Comparison of ENCODE assay signal across 21 cellular contexts in genomic region chr22:35905894-35906293, GRCh38.
"Had no signal": no experiment of that assay in that cellular context is flagged by ENCODE, and none has a peak within 500 bp of the region (broad histone marks: within the 10 kb centered on the region; RNA-seq: fewer than 3 reads in every experiment).

No MANE protein-coding gene starts in this region.

- H3K27me3 Mint-ChIP-seq: progenitor cell of endocrine pancreas had no signal

- H3K27ac Mint-ChIP-seq: activated CD4-positive, alpha-beta memory T cell treated with anti-CD3 and anti-CD28 coated beads, Interleukin-2, amount 10 ng/mL, durations not matched to agents 7 days and 5 days; activated CD4-positive, alpha-beta T cell treated with anti-CD3 and anti-CD28 coated beads, Interleukin-2, amount 10 ng/mL, durations not matched to agents 24 days and 14 days; activated CD8-positive, alpha-beta memory T cell treated with anti-CD3 and anti-CD28 coated beads, Interleukin-2, amount 10 ng/mL, durations not matched to agents 7 days and 5 days; activated naive CD4-positive, alpha-beta T cell treated with anti-CD3 and anti-CD28 coated beads, Interleukin-2, amount 10 ng/mL, durations not matched to agents 7 days and 5 days; effector memory CD8-positive, alpha-beta T cell; natural killer cell; progenitor cell of endocrine pancreas; stimulated activated naive CD8-positive, alpha-beta T cell treated with anti-CD3 and anti-CD28 coated beads, Interleukin-15, Interleukin-2, amounts not matched to agents 100 ng/mL and 50 ng/mL, for 24 hours had no signal

- H3K9me3 Mint-ChIP-seq: activated CD4-positive, alpha-beta memory T cell treated with anti-CD3 and anti-CD28 coated beads, Interleukin-2, amount 10 ng/mL, durations not matched to agents 7 days and 5 days; activated CD4-positive, alpha-beta T cell treated with anti-CD3 and anti-CD28 coated beads, Interleukin-2, amount 10 ng/mL, durations not matched to agents 24 days and 14 days; activated naive CD4-positive, alpha-beta T cell treated with anti-CD3 and anti-CD28 coated beads, Interleukin-2, amount 10 ng/mL, durations not matched to agents 7 days and 5 days; effector memory CD8-positive, alpha-beta T cell; natural killer cell; stimulated activated naive CD8-positive, alpha-beta T cell treated with anti-CD3 and anti-CD28 coated beads, Interleukin-15, Interleukin-2, amounts not matched to agents 100 ng/mL and 50 ng/mL, for 24 hours had no signal

- ATAC-seq: activated CD4-positive, CD25-positive, alpha-beta regulatory T cell treated with anti-CD3 and anti-CD28 coated beads, Interleukin-2, amount 50 U/mL, for 24 hours; activated CD8-positive, alpha-beta memory T cell treated with anti-CD3 and anti-CD28 coated beads, Interleukin-2, amount 10 ng/mL, durations not matched to agents 7 days and 5 days; effector memory CD8-positive, alpha-beta T cell; left lobe of liver; natural killer cell had no signal

- H3K27ac ChIP-seq: ascending aorta, colonic mucosa, dorsolateral prefrontal cortex, thyroid gland had no signal

- H3K4me1 ChIP-seq: colonic mucosa had no signal

- H3K36me3 Mint-ChIP-seq: activated CD8-positive, alpha-beta memory T cell treated with anti-CD3 and anti-CD28 coated beads, Interleukin-2, amount 10 ng/mL, durations not matched to agents 7 days and 5 days; activated naive CD4-positive, alpha-beta T cell treated with anti-CD3 and anti-CD28 coated beads, Interleukin-2, amount 10 ng/mL, durations not matched to agents 7 days and 5 days; natural killer cell had no signal

- H3K4me3 ChIP-seq: ascending aorta, colonic mucosa, dorsolateral prefrontal cortex, right atrium auricular region, thyroid gland had no signal

- H3K9me3 ChIP-seq: ascending aorta, colonic mucosa, right atrium auricular region, thyroid gland had no signal

- H3K36me3 ChIP-seq: ascending aorta, colonic mucosa, right atrium auricular region, thyroid gland had no signal

- DNase-seq: activated CD4-positive, alpha-beta memory T cell treated with anti-CD3 and anti-CD28 coated beads, Interleukin-2, amount 10 ng/mL, durations not matched to agents 7 days and 5 days; activated CD4-positive, alpha-beta T cell treated with anti-CD3 and anti-CD28 coated beads, Interleukin-2, amount 10 ng/mL, durations not matched to agents 24 days and 14 days; activated CD8-positive, alpha-beta memory T cell treated with anti-CD3 and anti-CD28 coated beads, Interleukin-2, amount 10 ng/mL, durations not matched to agents 7 days and 5 days; activated effector memory CD4-positive, alpha-beta T cell treated with anti-CD3 and anti-CD28 coated beads, Interleukin-2, amount 50 U/mL, for 16 hours; activated naive CD4-positive, alpha-beta T cell treated with anti-CD3 and anti-CD28 coated beads, Interleukin-2, amount 10 ng/mL, durations not matched to agents 7 days and 5 days; activated T-cell treated with anti-CD3 and anti-CD28 coated beads for 4 hours; colonic mucosa; dorsolateral prefrontal cortex; effector memory CD8-positive, alpha-beta T cell; kidney; midbrain; natural killer cell; stimulated activated CD4-positive, alpha-beta T cell treated with anti-CD3 and anti-CD28 coated beads, Interleukin-1b, Interleukin-23, amount 100 ng/mL, for 48 hours; substantia nigra had no signal

- H3K4me3 Mint-ChIP-seq: activated CD4-positive, alpha-beta memory T cell treated with anti-CD3 and anti-CD28 coated beads, Interleukin-2, amount 10 ng/mL, durations not matched to agents 7 days and 5 days; activated CD4-positive, alpha-beta T cell treated with anti-CD3 and anti-CD28 coated beads, Interleukin-2, amount 10 ng/mL, durations not matched to agents 24 days and 14 days; activated CD8-positive, alpha-beta memory T cell treated with anti-CD3 and anti-CD28 coated beads, Interleukin-2, amount 10 ng/mL, durations not matched to agents 7 days and 5 days; activated naive CD4-positive, alpha-beta T cell treated with anti-CD3 and anti-CD28 coated beads, Interleukin-2, amount 10 ng/mL, durations not matched to agents 7 days and 5 days; effector memory CD8-positive, alpha-beta T cell; natural killer cell; stimulated activated naive CD8-positive, alpha-beta T cell treated with anti-CD3 and anti-CD28 coated beads, Interleukin-15, Interleukin-2, amounts not matched to agents 100 ng/mL and 50 ng/mL, for 24 hours had no signal

- H3K27me3 ChIP-seq: ascending aorta, colonic mucosa, dorsolateral prefrontal cortex, right atrium auricular region, thyroid gland had no signal
